8 cellular contexts compared by ENCODE assay signal in genomic region chr6:13762648-13763441, GRCh38. TPM values are rescaled to one million over a fixed set of nuclear protein-coding genes. Genes with fewer than 3 reads are reported as not detected.
A peak's percentile ranks its signal among the peaks of the same experiment; 100 is the strongest.
DNase-seq lines count a peak whose midpoint lies in the region; ATAC-seq and TF ChIP-seq lines count a peak whose summit lies in the region.

No MANE protein-coding gene starts in this region.

- no peak overlapping the region for H2AFZ ChIP-seq in hepatocyte

- H3K4me1 ChIP-seq in hepatocyte (ENCODE audit: insufficient read depth) (no peaks in the 10 kb centered on the region), suprapubic skin (peaks cover 64% of the 10 kb centered on the region)

- TF ChIP-seq EP300 in suprapubic skin (IDR thresholded peaks at IDR 0.05), result no peak

- H3K9me2 ChIP-seq in hepatocyte (replicated peaks; ENCODE audit: insufficient read depth), result no peaks in the 10 kb centered on the region

- no peak for ATAC-seq in GM18868 (IDR thresholded peaks at IDR 0.05; ENCODE audit: unreplicated experiment)
- no peak for ATAC-seq in HG03378 (IDR thresholded peaks at IDR 0.05; ENCODE audit: unreplicated experiment)

- CTCF ChIA-PET in AG04449 (lab: Yijun Ruan, JAX), result interaction anchor here (0.9 to 2.1 kb wide), 4 partner anchors 32 to 304 kb away, joined by 3 to 5 read pairs (median 4); partner anchors contain the start of genes NOL7 and SIRT5
- CTCF ChIA-PET in activated naive CD4-positive, alpha-beta T cell treated with anti-CD3 and anti-CD28 coated beads, Interleukin-2, amount 10 ng/mL, durations not matched to agents 7 days and 5 days (lab: Charles Lee), result interaction anchor here (0.9 to 2.1 kb wide), 4 partner anchors 15 to 303 kb away, joined by 3 to 8 read pairs (median 3); partner anchors contain the start of gene SIRT5

- DNase-seq in AG04449 (ENCODE audit: low read depth, low spot score) (peak; percentile 96), KBM-7 (peak; percentile 96), hepatocyte (ENCODE audit: low spot score) (peak; percentile 57), suprapubic skin (ENCODE audit: low spot score in 2 of 2) (peak; percentile 82 to 87), MG63 (no peak)
- peak; percentile 46 for DNase-seq in activated naive CD4-positive, alpha-beta T cell treated with anti-CD3 and anti-CD28 coated beads, Interleukin-2, amount 10 ng/mL, durations not matched to agents 7 days and 5 days

- H3K27ac ChIP-seq in hepatocyte (peak overlapping the region; percentile 40), suprapubic skin (peak overlapping the region; percentile 89)

- in situ Hi-C loops in KBM-7 (cut with MboI; ENCODE audit: low pct_unique_long_range_greater_than_20kb, low sequenced_read_pairs), result no loop called here

- H3K9me3 ChIP-seq in hepatocyte (ENCODE audit: low read depth) (no peaks in the 10 kb centered on the region), suprapubic skin (no peaks in the 10 kb centered on the region), MG63 (peaks cover 5% of the 10 kb centered on the region)

- TF ChIP-seq CTCF in AG04449 (IDR thresholded peaks at IDR 0.05; ENCODE audit: insufficient read depth, low read length, missing control alignments), result no peak
- TF ChIP-seq CTCF in hepatocyte (IDR thresholded peaks at IDR 0.05; ENCODE audit: poor library complexity), result no peak
- TF ChIP-seq CTCF in suprapubic skin (IDR thresholded peaks at IDR 0.05), result no peak

- peak overlapping the region; percentile 84 for H3K27ac Mint-ChIP-seq in activated naive CD4-positive, alpha-beta T cell treated with anti-CD3 and anti-CD28 coated beads, Interleukin-2, amount 10 ng/mL, durations not matched to agents 7 days and 5 days

- POLR2A ChIA-PET in AG04449 (lab: Yijun Ruan, JAX), result interaction anchor here (0.6 kb wide), 1 partner anchor 155 kb away, joined by 6 read pairs; no protein-coding TSS in a partner anchor

- H3K36me3 Mint-ChIP-seq in activated naive CD4-positive, alpha-beta T cell treated with anti-CD3 and anti-CD28 coated beads, Interleukin-2, amount 10 ng/mL, durations not matched to agents 7 days and 5 days, result peaks cover 1% of the 10 kb centered on the region

- WGBS in hepatocyte (ENCODE audit: low lambda C conversion rate, missing lambda C conversion rate), result 80% methylated on average over 6 of the region's 6 CpGs
- 22% methylated on average over 6 of the region's 6 CpGs for WGBS in suprapubic skin

- H3K36me3 ChIP-seq in hepatocyte (replicated peaks; ENCODE audit: insufficient read depth, low read depth), result no peaks in the 10 kb centered on the region
- H3K36me3 ChIP-seq in suprapubic skin, result no peaks in the 10 kb centered on the region
- H3K36me3 ChIP-seq in MG63, result no peaks in the 10 kb centered on the region

- peaks cover 7% of the 10 kb centered on the region for H3K27me3 Mint-ChIP-seq in activated naive CD4-positive, alpha-beta T cell treated with anti-CD3 and anti-CD28 coated beads, Interleukin-2, amount 10 ng/mL, durations not matched to agents 7 days and 5 days

- H3K79me2 ChIP-seq in hepatocyte, result no peaks in the 10 kb centered on the region

- H3K4me1 Mint-ChIP-seq in activated naive CD4-positive, alpha-beta T cell treated with anti-CD3 and anti-CD28 coated beads, Interleukin-2, amount 10 ng/mL, durations not matched to agents 7 days and 5 days, result peaks cover 62% of the 10 kb centered on the region

- H3K4me3 ChIP-seq in AG04449 (ENCODE audit: low read depth, low read length), result no peak overlapping the region
- H3K4me3 ChIP-seq in hepatocyte, result no peak overlapping the region
- no peak overlapping the region for H3K4me3 ChIP-seq in suprapubic skin
- H3K4me3 ChIP-seq in MG63, result no peak overlapping the region

- no peaks in the 10 kb centered on the region for H3K27me3 ChIP-seq in hepatocyte
- H3K27me3 ChIP-seq in suprapubic skin, result no peaks in the 10 kb centered on the region
- H3K27me3 ChIP-seq in MG63, result no peaks in the 10 kb centered on the region

- no peaks in the 10 kb centered on the region for H3K9me3 Mint-ChIP-seq in activated naive CD4-positive, alpha-beta T cell treated with anti-CD3 and anti-CD28 coated beads, Interleukin-2, amount 10 ng/mL, durations not matched to agents 7 days and 5 days

- H4K20me1 ChIP-seq in hepatocyte (ENCODE audit: insufficient read depth, poor library complexity, severe bottlenecking), result no peaks in the 10 kb centered on the region

- TF ChIP-seq POLR2A in suprapubic skin (IDR thresholded peaks at IDR 0.05), result no peak

- H3K4me2 ChIP-seq in hepatocyte, result no peak overlapping the region

- H3K4me3 Mint-ChIP-seq in activated naive CD4-positive, alpha-beta T cell treated with anti-CD3 and anti-CD28 coated beads, Interleukin-2, amount 10 ng/mL, durations not matched to agents 7 days and 5 days, result peak overlapping the region; percentile 47

RNA-seq across cellular contexts. Expression of gene RANBP9, which starts 51.2 kb away (rescaled TPM):
- 28.6 and 36.1 TPM in 2 replicates for total RNA-seq in hepatocyte
- polyA plus RNA-seq in hepatocyte, result 20.1 and 24.2 TPM in 2 replicates
- total RNA-seq in suprapubic skin, result 10 to 100 TPM; 35.8 to 64.7 (median 50.4) TPM
- 45.2 and 62.2 TPM in 2 replicates for total RNA-seq in MG63 (2014; rRNA removed; shearing (Covaris generic); ENCODE audit: low replicate concordance)

RNA-seq across cellular contexts. Expression of gene MCUR1, which starts 51.5 kb away (rescaled TPM):
- total RNA-seq in hepatocyte (16.1 and 18.6 TPM in 2 replicates), suprapubic skin (10 to 100 TPM; 20.8 to 30.7 (median 27.8) TPM)
- polyA plus RNA-seq in hepatocyte, result 22.9 and 27.6 TPM in 2 replicates
- total RNA-seq in MG63 (2014; rRNA removed; shearing (Covaris generic); ENCODE audit: low replicate concordance), result 32.5 and 51.5 TPM in 2 replicates
